Comparison of ENCODE assay signal across 1 cellular context in the genomic region with DNA sequence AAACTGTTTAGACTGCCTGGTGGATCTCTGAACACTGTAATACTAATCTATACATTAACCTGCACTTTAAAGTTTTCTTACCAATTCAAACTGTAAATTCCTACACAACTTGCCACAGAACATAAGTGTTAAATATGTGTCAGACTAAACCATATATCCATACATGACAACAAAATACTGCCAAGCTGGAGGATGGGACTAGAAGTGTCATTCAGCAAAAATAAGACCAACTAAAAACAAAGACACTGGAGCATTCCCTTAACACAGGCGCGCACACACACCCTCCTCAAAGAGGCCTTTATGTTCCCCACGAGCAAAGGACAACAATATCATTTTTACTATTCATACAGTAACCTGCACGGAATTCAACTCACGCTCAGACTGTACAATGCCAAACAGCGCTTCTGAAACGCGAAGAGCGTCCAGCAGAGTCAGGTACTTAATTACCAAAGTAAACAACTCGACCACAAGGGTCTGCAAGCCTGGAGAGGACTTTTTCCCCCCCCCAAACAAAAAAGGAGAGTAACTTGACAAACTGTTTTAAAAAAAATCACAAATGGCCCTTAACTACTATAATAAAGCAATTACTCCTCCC.
TF ChIP-seq lines count a peak whose summit lies in the region.

No MANE protein-coding gene starts in this region.

TF ChIP-seq in endothelial cell of umbilical vein, 7 proteins besides CTCF, POLR2A, EP300 and RAD21:
- TF ChIP-seq EZH2 (IDR thresholded peaks at IDR 0.05; ENCODE audit: borderline replicate concordance, low read depth, low read length, severe bottlenecking) = no peak
- no peak for TF ChIP-seq MAX (IDR thresholded peaks at IDR 0.05; ENCODE audit: insufficient read depth, insufficient read length)
- no peak for TF ChIP-seq JUN (IDR thresholded peaks at IDR 0.05; ENCODE audit: borderline replicate concordance, insufficient read depth, insufficient read length, low read depth)
- no peak for TF ChIP-seq POLR2AphosphoS5 (IDR thresholded peaks at IDR 0.05; ENCODE audit: insufficient read depth, low read depth, low read length)
- no peak for TF ChIP-seq GATA2 (IDR thresholded peaks at IDR 0.05; ENCODE audit: insufficient read depth, insufficient read length, low read depth, low read length)
- no peak for TF ChIP-seq MYC (IDR thresholded peaks at IDR 0.05; ENCODE audit: low read depth, low read length)
- no peak for TF ChIP-seq FOS (IDR thresholded peaks at IDR 0.05; ENCODE audit: borderline replicate concordance, insufficient read depth, low read length)
TF ChIP-seq in endothelial cell of umbilical vein: peak in this region for 0.
